21 cellular contexts compared by ENCODE assay signal in genomic region chr9:114023961-114024360, GRCh38. TPM values are rescaled to one million over a fixed set of nuclear protein-coding genes. Genes with fewer than 3 reads are reported as not detected.
"Had no signal": no experiment of that assay in that cellular context is flagged by ENCODE, and none has a peak within 500 bp of the region (broad histone marks: within the 10 kb centered on the region; RNA-seq: fewer than 3 reads in every experiment).

No MANE protein-coding gene starts in this region.

- H3K4me3 ChIP-seq: MG63 had no signal

- H3K27ac ChIP-seq: HL-60, RWPE1 had no signal

- DNase-seq: Karpas-422, KG1, MG63, NCI-H1092, NCI-H1105 treated with DMSO at 0.1 percent for 48 hours, NCI-H1417 treated with DMSO at 0.1 percent for 48 hours, NCI-H146, NCI-H1694 treated with DMSO at 0.1 percent for 48 hours, NCI-H1930, NCI-H2081, NCI-H2171, NCI-H226, NCI-H446, NCI-H510A, NCI-H524 treated with DMSO at 0.1 percent for 48 hours, NCI-H69, NCI-H774, SHP77 had no signal

RNA-seq across cellular contexts. Expression of gene AMBP, which starts 54.1 kb away (rescaled TPM):
- total RNA-seq: SK-MEL-5 had no signal
